ENCODE assay signal across 8 cellular contexts in the genomic region with DNA sequence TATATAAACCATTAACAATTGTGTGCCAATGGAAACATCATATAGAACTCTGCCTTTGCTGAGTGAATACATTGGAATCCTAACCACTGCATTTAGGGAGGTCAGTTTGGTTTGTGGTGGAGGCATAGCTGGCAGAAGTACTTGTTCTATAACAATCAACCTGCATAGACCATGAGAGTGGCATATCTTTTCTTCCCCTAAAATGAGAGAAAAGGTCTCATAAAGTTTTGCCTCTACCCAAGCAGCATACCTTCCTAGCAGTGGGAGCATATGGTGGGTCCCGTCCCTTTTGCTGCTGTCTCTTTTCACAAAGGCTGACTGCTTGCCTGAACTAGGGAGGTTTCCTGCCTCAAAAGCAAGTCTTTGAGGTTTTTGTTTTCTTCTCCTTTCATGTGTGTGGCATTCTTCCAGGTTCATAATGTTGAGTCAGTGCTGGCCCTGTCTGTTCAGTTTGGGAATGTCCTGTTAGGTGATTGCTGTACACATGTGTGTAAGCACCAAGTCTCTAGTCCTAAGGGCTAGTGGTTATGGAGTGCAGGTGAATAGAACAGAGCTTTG.
A peak's percentile ranks its signal among the peaks of the same experiment; 100 is the strongest.
DNase-seq lines count a peak whose midpoint lies in the region; ATAC-seq and TF ChIP-seq lines count a peak whose summit lies in the region.

No MANE protein-coding gene starts in this region.

- H2AFZ ChIP-seq in H9 (ENCODE audit: low read length): no peak overlapping the region

- no peak overlapping the region for H3K56ac ChIP-seq in H9 (ENCODE audit: insufficient read length, low read depth, low read length)

- in situ Hi-C loops in astrocyte of the spinal cord (cut with HindIII; ENCODE audit: low sequenced_read_pairs): no loop called here

- H3K14ac ChIP-seq in H9 (ENCODE audit: insufficient read depth, low read length): no peak overlapping the region

- TF ChIP-seq CTCF in astrocyte of the spinal cord (IDR thresholded peaks at IDR 0.05; ENCODE audit: low read depth, low read length) (no peak), H9 (conservative IDR thresholded peaks at IDR 0.05) (no peak)

- no peaks in the 10 kb centered on the region for H3K79me1 ChIP-seq in H9 (ENCODE audit: insufficient read depth, low read depth, low read length, poor library complexity, severe bottlenecking)

- DNase-seq in EH (ENCODE audit: low read depth) (peak; percentile 79), MG63 (peak; percentile 30), astrocyte of the spinal cord (ENCODE audit: low read depth, low spot score) (peak; percentile 94), kidney tubule cell (ENCODE audit: low spot score) (peak; percentile 86), NCI-H146 (lab: John Stamatoyannopoulos, UW) (no peak), NCI-H1417 (lab: John Stamatoyannopoulos, UW) (no peak), H9 (no peak)

- no peak overlapping the region for H2BK15ac ChIP-seq in H9 (ENCODE audit: low read depth, low read length)

- H3K36me3 ChIP-seq in MG63: no peaks in the 10 kb centered on the region

- H3K9me3 ChIP-seq in MG63: no peaks in the 10 kb centered on the region
- no peaks in the 10 kb centered on the region for H3K9me3 ChIP-seq in H9 (ENCODE audit: control insufficient read depth, low read depth, low read length)

- H3K4me1 ChIP-seq in H9 (ENCODE audit: insufficient read depth, low read length): no peaks in the 10 kb centered on the region

- H2BK12ac ChIP-seq in H9 (ENCODE audit: insufficient read length, low read depth, low read length): no peak overlapping the region

- no peak overlapping the region for H3T11ph ChIP-seq in H9 (ENCODE audit: low read length)

- H3K9me3 Mint-ChIP-seq in H9: no peaks in the 10 kb centered on the region

- no CpG with 5 or more reads among the region's 1 CpG for WGBS in H9 (ENCODE audit: extremely low coverage, insufficient read length, low lambda C conversion rate)

- H2BK120ac ChIP-seq in H9 (ENCODE audit: low read depth, low read length, poor library complexity, severe bottlenecking): no peak overlapping the region

- no peak for ATAC-seq in GM21515 (IDR thresholded peaks at IDR 0.05; ENCODE audit: unreplicated experiment)

- H3K4me3 Mint-ChIP-seq in H9: no peak overlapping the region

- H2BK5ac ChIP-seq in H9 (ENCODE audit: insufficient read length, low read length): no peak overlapping the region

- H3K27ac Mint-ChIP-seq in H9: no peak overlapping the region

- H3K23ac ChIP-seq in H9 (ENCODE audit: insufficient read length, low read depth, low read length): no peak overlapping the region

- H3K4ac ChIP-seq in H9 (ENCODE audit: low read depth, low read length): no peak overlapping the region

- no peak overlapping the region for H3K4me2 ChIP-seq in H9 (ENCODE audit: insufficient read depth, insufficient read length, low read length)

- H2BK20ac ChIP-seq in H9 (ENCODE audit: low read depth, low read length, poor library complexity, severe bottlenecking): no peak overlapping the region

- no peak overlapping the region for H4K5ac ChIP-seq in H9 (ENCODE audit: insufficient read length, low read depth, low read length)

- no peak overlapping the region for H3K18ac ChIP-seq in H9 (ENCODE audit: insufficient read length, low read depth, low read length)

- H3K27me3 ChIP-seq in MG63 (no peaks in the 10 kb centered on the region), H9 (ENCODE audit: insufficient read depth, low read length) (no peaks in the 10 kb centered on the region)

- no peaks in the 10 kb centered on the region for H4K20me1 ChIP-seq in H9 (ENCODE audit: control insufficient read depth, insufficient read depth, insufficient read length)

- H3K36me3 Mint-ChIP-seq in H9 (ENCODE audit: insufficient read depth in 1 of 3, low read depth in 3 of 3): no peaks in the 10 kb centered on the region

- H4K8ac ChIP-seq in H9 (replicated peaks; ENCODE audit: insufficient read length, low read depth, low read length): no peak overlapping the region

- no peak overlapping the region for H3K27ac ChIP-seq in H9 (ENCODE audit: insufficient read length, low read depth, low read length)

- no peak overlapping the region for H3K9ac ChIP-seq in H9 (ENCODE audit: extremely low read depth, insufficient read length, low read length)

- no peak overlapping the region for H2AK5ac ChIP-seq in H9 (ENCODE audit: insufficient read length, low read length)

- H4K91ac ChIP-seq in H9 (ENCODE audit: insufficient read length, low read depth, low read length): no peak overlapping the region

- H3K4me1 Mint-ChIP-seq in H9: peaks cover 2 to 9% of the 10 kb centered on the region in 2 experiments; a peak in 2 of 4 replicates

- H3K79me2 ChIP-seq in H9 (ENCODE audit: insufficient read depth, low read length): no peaks in the 10 kb centered on the region

- no peaks in the 10 kb centered on the region for H3K23me2 ChIP-seq in H9 (ENCODE audit: insufficient read length, low read depth, low read length, poor library complexity, severe bottlenecking)

- H3K27me3 Mint-ChIP-seq in H9 (ENCODE audit: low read depth): no peaks in the 10 kb centered on the region

- H3K4me3 ChIP-seq in MG63 (no peak overlapping the region), astrocyte of the spinal cord (ENCODE audit: low read depth, low read length) (no peak overlapping the region)

Comparison
In these comparisons a context has a peak if more than half of its experiments do, and no peak if none do; other contexts are left out.
1. DNase-seq: peak in EH (single experiment), MG63 (single experiment), astrocyte of the spinal cord (single experiment) and kidney tubule cell (single experiment); none in NCI-H146 (single experiment), NCI-H1417 (0 of 3) and H9 (single experiment).